Comparison of ENCODE assay signal across 11 cellular contexts in the genomic region with DNA sequence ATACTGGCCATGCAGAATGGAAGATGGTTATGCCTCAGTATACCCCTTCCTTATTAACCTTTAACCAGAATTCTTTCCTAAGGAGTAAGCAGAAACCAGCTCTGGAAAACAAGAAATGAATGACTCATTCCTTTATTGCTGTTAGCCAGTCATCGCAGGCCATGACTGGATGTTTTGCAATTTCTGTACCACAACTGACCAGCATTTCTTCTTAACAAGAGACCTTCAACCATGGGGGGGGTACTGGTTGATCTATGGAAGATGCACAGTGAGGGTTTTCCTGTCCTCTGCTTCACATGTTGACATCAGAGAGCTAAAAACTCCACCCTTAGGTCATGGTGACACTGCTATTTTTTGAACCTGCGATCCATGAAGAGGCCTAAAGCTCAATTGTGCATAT. TPM values are rescaled to one million over a fixed set of nuclear protein-coding genes. Genes with fewer than 3 reads are reported as not detected.
A peak's percentile ranks its signal among the peaks of the same experiment; 100 is the strongest.
DNase-seq lines count a peak whose midpoint lies in the region; ATAC-seq and TF ChIP-seq lines count a peak whose summit lies in the region.
"Had no signal": no experiment of that assay in that cellular context is flagged by ENCODE, and none has a peak within 500 bp of the region (broad histone marks: within the 10 kb centered on the region; RNA-seq: fewer than 3 reads in every experiment).

No MANE protein-coding gene starts in this region.

- no peak for TF ChIP-seq POLR2A in IMR-90 (IDR thresholded peaks at IDR 0.05; ENCODE audit: low read depth, low read length)

- H3K4me3 ChIP-seq in IMR-90 (ENCODE audit: insufficient read depth, low read depth, low read length) (no peak overlapping the region), adipocyte (ENCODE audit: low read length) (peak overlapping the region; percentile 55), hepatocyte (no peak overlapping the region)
- H3K4me3 ChIP-seq: body of pancreas had no signal

- no peak overlapping the region for H3K27ac Mint-ChIP-seq in activated naive CD4-positive, alpha-beta T cell treated with anti-CD3 and anti-CD28 coated beads, Interleukin-2, amount 10 ng/mL, durations not matched to agents 7 days and 5 days
- H3K27ac Mint-ChIP-seq: activated CD8-positive, alpha-beta T cell treated with anti-CD3 and anti-CD28 coated beads for 36 hours had no signal

- H2AFZ ChIP-seq in IMR-90 (replicated peaks; ENCODE audit: low read length, poor library complexity) (peak overlapping the region; percentile 7), hepatocyte (no peak overlapping the region)

- no peak overlapping the region for H3K4me3 Mint-ChIP-seq in activated naive CD4-positive, alpha-beta T cell treated with anti-CD3 and anti-CD28 coated beads, Interleukin-2, amount 10 ng/mL, durations not matched to agents 7 days and 5 days
- H3K4me3 Mint-ChIP-seq: activated CD8-positive, alpha-beta T cell treated with anti-CD3 and anti-CD28 coated beads for 36 hours had no signal

- BruUV-seq in IMR-90 (replicated peaks; lab: Mats Ljungman, UMichigan), result no TSS peak

- ATAC-seq in IMR-90 (ENCODE audit: low read depth), result peak; percentile 96
- no peak for ATAC-seq in GM19328 (IDR thresholded peaks at IDR 0.05; ENCODE audit: unreplicated experiment)
- ATAC-seq: activated CD8-positive, alpha-beta T cell treated with anti-CD3 and anti-CD28 coated beads for 36 hours; body of pancreas had no signal

- H3K9me1 ChIP-seq in IMR-90 (ENCODE audit: insufficient read depth, low read length), result peaks cover 9% of the 10 kb centered on the region

- H3K9me2 ChIP-seq in hepatocyte (replicated peaks; ENCODE audit: insufficient read depth), result no peaks in the 10 kb centered on the region

- H3K4me1 ChIP-seq in IMR-90 (ENCODE audit: control insufficient read depth, insufficient read depth, low read length) (peaks cover 6% of the 10 kb centered on the region; the same call in 1 of the 2 replicates), adipocyte (ENCODE audit: control insufficient read depth, insufficient read depth, low read length) (peaks cover 18% of the 10 kb centered on the region), hepatocyte (ENCODE audit: insufficient read depth) (peaks cover 9% of the 10 kb centered on the region)
- H3K4me1 ChIP-seq: body of pancreas had no signal

- H3K4me2 ChIP-seq in IMR-90 (ENCODE audit: low read depth, low read length) (peak overlapping the region; percentile 38; the same call in 1 of the 2 replicates), hepatocyte (no peak overlapping the region)

- H2AK5ac ChIP-seq in IMR-90 (ENCODE audit: low read depth, low read length), result 0 out of 2 replicates have a peak overlapping the region, but pooled peaks have one; percentile 22

- DNase-seq in AG09319 (ENCODE audit: extremely low read depth, low read depth) (peak; percentile 53), IMR-90 (peak; percentile 94), adipocyte (ENCODE audit: low read depth) (peak; percentile 74), hepatocyte (ENCODE audit: low spot score) (peak; percentile 67), NCI-H524 treated with DMSO at 0.1 percent for 48 hours (lab: John Stamatoyannopoulos, UW) (no peak), NK-92 (lab: John Stamatoyannopoulos, UW; ENCODE audit: unreplicated experiment) (no peak)
- DNase-seq in activated naive CD4-positive, alpha-beta T cell treated with anti-CD3 and anti-CD28 coated beads, Interleukin-2, amount 10 ng/mL, durations not matched to agents 7 days and 5 days, result no peak
- DNase-seq: activated CD8-positive, alpha-beta T cell treated with anti-CD3 and anti-CD28 coated beads for 36 hours; RPMI8226 had no signal

- peak overlapping the region; percentile 58; the same call in 1 of the 2 replicates for H2BK20ac ChIP-seq in IMR-90 (ENCODE audit: low read depth, low read length)

- H3K27me3 ChIP-seq in IMR-90 (ENCODE audit: control insufficient read depth, insufficient read depth, low read length) (no peaks in the 10 kb centered on the region), adipocyte (replicated peaks; ENCODE audit: control insufficient read depth, insufficient read depth, low read length) (no peaks in the 10 kb centered on the region), hepatocyte (no peaks in the 10 kb centered on the region)
- H3K27me3 ChIP-seq: body of pancreas had no signal

- in situ Hi-C loops in IMR-90 (cut with MboI; ENCODE audit: low sequenced_read_pairs), result no loop called here

- TF ChIP-seq CTCF in AG09319 (IDR thresholded peaks at IDR 0.05; ENCODE audit: low read depth, low read length), result no peak
- TF ChIP-seq CTCF in IMR-90 (conservative IDR thresholded peaks at IDR 0.05; ENCODE audit: low read depth, low read length), result no peak
- no peak for TF ChIP-seq CTCF in hepatocyte (IDR thresholded peaks at IDR 0.05; ENCODE audit: poor library complexity)

- H3K9me3 ChIP-seq in IMR-90 (ENCODE audit: control insufficient read depth, insufficient read depth, low read length) (no peaks in the 10 kb centered on the region), adipocyte (ENCODE audit: control insufficient read depth, low read length) (no peaks in the 10 kb centered on the region), hepatocyte (ENCODE audit: low read depth) (no peaks in the 10 kb centered on the region)
- H3K9me3 ChIP-seq: body of pancreas had no signal

- peak overlapping the region in 1 of 2 experiments; percentile 75; a peak in 2 of 4 replicates for H4K8ac ChIP-seq in IMR-90 (ENCODE audit: low read depth in 2 of 2, low read length in 2 of 2)

- no CpG with 5 or more reads among the region's 2 CpGs for WGBS in IMR-90 (ENCODE audit: extremely low coverage in 2 of 2, insufficient read length in 1 of 2), 2 experiments
- WGBS in hepatocyte (ENCODE audit: low lambda C conversion rate, missing lambda C conversion rate), result 75% methylated on average over 2 of the region's 2 CpGs

- H4K91ac ChIP-seq in IMR-90 (ENCODE audit: insufficient read depth, low read depth, low read length), result no peak overlapping the region

- H3K9ac ChIP-seq in IMR-90 (ENCODE audit: low read depth, low read length) (no peak overlapping the region), adipocyte (ENCODE audit: low read length) (no peak overlapping the region)

- POLR2A ChIA-PET in IMR-90 (lab: Charles Lee; ENCODE audit: unreplicated experiment), result interaction anchor here (0.9 kb wide), 1 partner anchor 24 kb away, joined by 8 read pairs; no protein-coding TSS in a partner anchor

- dilution Hi-C loops in IMR-90 (cut with HindIII; ENCODE audit: low sequenced_read_pairs, unreplicated experiment), result no loop called here

- no peak overlapping the region for H2AK9ac ChIP-seq in IMR-90 (replicated peaks; ENCODE audit: low read depth, low read length, poor library complexity)

- no peak overlapping the region for H3K23ac ChIP-seq in IMR-90 (ENCODE audit: low read depth, low read length)

- intact Hi-C loops in IMR-90 (cut with micrococcal nuclease), result no loop called here

- CTCF ChIA-PET in IMR-90 (lab: Yijun Ruan, JAX), result interaction anchor here (1.1 kb wide), 1 partner anchor 129 kb away, joined by 3 read pairs; no protein-coding TSS in a partner anchor
- CTCF ChIA-PET in activated naive CD4-positive, alpha-beta T cell treated with anti-CD3 and anti-CD28 coated beads, Interleukin-2, amount 10 ng/mL, durations not matched to agents 7 days and 5 days (lab: Charles Lee), result interaction anchor here (1.0 to 1.3 kb wide), 2 partner anchors 35 to 152 kb away, joined by 3 to 6 read pairs; no protein-coding TSS in a partner anchor

- H3K36me3 ChIP-seq in IMR-90 (ENCODE audit: control insufficient read depth, insufficient read depth, low read length) (no peaks in the 10 kb centered on the region), adipocyte (ENCODE audit: control insufficient read depth, insufficient read depth, low read length, severe bottlenecking) (no peaks in the 10 kb centered on the region), hepatocyte (replicated peaks; ENCODE audit: insufficient read depth, low read depth) (no peaks in the 10 kb centered on the region)

- no peak for TF ChIP-seq RAD21 in IMR-90 (IDR thresholded peaks at IDR 0.05; ENCODE audit: low read length)

- H4K20me1 ChIP-seq in IMR-90 (ENCODE audit: insufficient read depth, low read length) (no peaks in the 10 kb centered on the region), hepatocyte (ENCODE audit: insufficient read depth, poor library complexity, severe bottlenecking) (no peaks in the 10 kb centered on the region)

- 0 out of 2 replicates have a peak overlapping the region, but pooled peaks have one; percentile 74 for H2BK120ac ChIP-seq in IMR-90 (ENCODE audit: low read depth, low read length)

- no peak overlapping the region for H3K56ac ChIP-seq in IMR-90 (ENCODE audit: extremely low read depth, insufficient read depth, low read length)

- H3K4ac ChIP-seq in IMR-90 (ENCODE audit: low read depth, low read length), result no peak overlapping the region; the same call in 1 of the 2 replicates

- H3K79me2 ChIP-seq in hepatocyte, result no peaks in the 10 kb centered on the region

- H3K4me1 Mint-ChIP-seq in activated naive CD4-positive, alpha-beta T cell treated with anti-CD3 and anti-CD28 coated beads, Interleukin-2, amount 10 ng/mL, durations not matched to agents 7 days and 5 days, result no peaks in the 10 kb centered on the region

- H2BK5ac ChIP-seq in IMR-90 (ENCODE audit: low read depth, low read length, poor library complexity, severe bottlenecking), result peak overlapping the region; percentile 68

- no peaks in the 10 kb centered on the region for H3K9me3 Mint-ChIP-seq in activated naive CD4-positive, alpha-beta T cell treated with anti-CD3 and anti-CD28 coated beads, Interleukin-2, amount 10 ng/mL, durations not matched to agents 7 days and 5 days
- H3K9me3 Mint-ChIP-seq: activated CD8-positive, alpha-beta T cell treated with anti-CD3 and anti-CD28 coated beads for 36 hours had no signal

- no peak overlapping the region for H3K27ac ChIP-seq in IMR-90 (ENCODE audit: insufficient read depth, low read length)
- H3K27ac ChIP-seq in hepatocyte, result peak overlapping the region; percentile 68
- H3K27ac ChIP-seq: body of pancreas had no signal

- no peak overlapping the region for H3K14ac ChIP-seq in IMR-90 (replicated peaks; ENCODE audit: low read depth, low read length)

- peak overlapping the region; percentile 34; the same call in 1 of the 2 replicates for H3K18ac ChIP-seq in IMR-90 (ENCODE audit: low read depth, low read length)

- peaks cover 6% of the 10 kb centered on the region for H3K27me3 Mint-ChIP-seq in activated naive CD4-positive, alpha-beta T cell treated with anti-CD3 and anti-CD28 coated beads, Interleukin-2, amount 10 ng/mL, durations not matched to agents 7 days and 5 days
- H3K27me3 Mint-ChIP-seq: activated CD8-positive, alpha-beta T cell treated with anti-CD3 and anti-CD28 coated beads for 36 hours had no signal

- peak overlapping the region; percentile 56; the same call in 1 of the 2 replicates for H4K5ac ChIP-seq in IMR-90 (ENCODE audit: low read depth, low read length)

- no peaks in the 10 kb centered on the region for H3K79me1 ChIP-seq in IMR-90 (ENCODE audit: low read depth in 1 of 2, low read length in 2 of 2)

- peak overlapping the region; percentile 22; the same call in 1 of the 3 replicates for H2BK15ac ChIP-seq in IMR-90 (ENCODE audit: low read depth, low read length)

- H3K36me3 Mint-ChIP-seq in activated naive CD4-positive, alpha-beta T cell treated with anti-CD3 and anti-CD28 coated beads, Interleukin-2, amount 10 ng/mL, durations not matched to agents 7 days and 5 days, result no peaks in the 10 kb centered on the region

RNA-seq across cellular contexts. Expression of gene RNF2, which starts 28.0 kb away (rescaled TPM):
- total RNA-seq in IMR-90 (2012; rRNA removed) (39.7 and 48.8 TPM in 2 replicates), hepatocyte (24.6 and 27.0 TPM in 2 replicates)
- polyA plus RNA-seq in IMR-90 (2012; rRNA removed) (20.9 and 22.6 TPM in 2 replicates), hepatocyte (15.7 and 20.3 TPM in 2 replicates)
- 3.3 and 3.4 TPM in 2 replicates for polyA plus RNA-seq in IMR-90 (2012; cell fraction: cytosol; rRNA removed)
- 1.4 and 14.5 TPM in 2 replicates for polyA plus RNA-seq in IMR-90 (2012; cell fraction: nucleus; rRNA removed; ENCODE audit: low replicate concordance)

RNA-seq across cellular contexts. Expression of gene NIBAN1, which starts 43.0 kb away (rescaled TPM):
- total RNA-seq in IMR-90 (2012; rRNA removed) (10.0 and 10.3 TPM in 2 replicates), hepatocyte (11.1 and 11.5 TPM in 2 replicates)
- polyA plus RNA-seq in IMR-90 (2012; rRNA removed) (3.2 and 4.0 TPM in 2 replicates), hepatocyte (6.9 and 8.9 TPM in 2 replicates)
- 1.6 and 1.8 TPM in 2 replicates for polyA plus RNA-seq in IMR-90 (2012; cell fraction: cytosol; rRNA removed)
- 0.94 and 4.1 TPM in 2 replicates for polyA plus RNA-seq in IMR-90 (2012; cell fraction: nucleus; rRNA removed; ENCODE audit: low replicate concordance)

Comparison
In these comparisons a context has a peak if more than half of its experiments do, and no peak if none do; other contexts are left out.
1. DNase-seq: peak in AG09319 (single experiment), IMR-90 (single experiment), adipocyte (single experiment) and hepatocyte (single experiment); none in NCI-H524 treated with DMSO at 0.1 percent for 48 hours (single experiment), activated naive CD4-positive, alpha-beta T cell treated with anti-CD3 and anti-CD28 coated beads, Interleukin-2, amount 10 ng/mL, durations not matched to agents 7 days and 5 days (single experiment) and NK-92 (single experiment).